Comparison of ENCODE assay signal across 8 cellular contexts in the genomic region with DNA sequence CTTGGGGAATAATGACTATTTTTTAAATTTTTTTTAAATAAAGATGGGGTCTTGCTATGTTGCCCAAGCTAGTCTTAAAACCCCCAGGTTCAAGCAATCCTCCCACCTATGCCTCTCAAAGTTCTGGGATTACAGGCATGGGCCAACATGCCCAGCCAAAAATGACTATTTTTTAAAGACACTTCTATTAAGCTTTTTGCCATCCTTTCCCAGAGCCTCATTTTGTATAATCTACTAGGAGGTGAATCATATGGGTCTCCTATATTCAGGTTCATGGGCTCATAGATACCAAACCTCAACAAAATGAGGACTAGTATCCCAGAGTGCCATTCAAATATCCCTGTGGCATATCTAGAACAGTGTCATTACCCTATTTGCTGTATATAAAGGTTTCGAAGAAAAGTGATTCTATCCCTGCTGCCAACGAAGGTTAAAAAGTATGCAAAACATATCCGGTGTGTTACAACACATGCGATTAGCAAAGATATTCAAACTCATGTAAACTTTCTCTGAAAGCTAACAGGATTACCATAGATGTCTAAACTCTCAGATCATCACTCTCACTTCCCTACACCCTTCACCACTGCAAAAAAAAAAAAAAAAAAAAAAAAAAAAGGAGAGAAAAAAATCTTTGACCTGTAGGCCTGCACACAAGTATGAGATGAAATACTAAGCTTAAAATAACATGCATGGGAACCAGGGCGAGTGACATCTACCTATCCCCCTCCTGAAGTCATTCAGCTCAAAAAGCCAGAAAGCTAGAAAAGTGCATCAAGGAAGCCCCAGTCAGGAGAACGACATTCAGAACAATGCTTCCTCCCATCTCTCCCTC. TPM values are rescaled to one million over a fixed set of nuclear protein-coding genes. Genes with fewer than 3 reads are reported as not detected.
A peak's percentile ranks its signal among the peaks of the same experiment; 100 is the strongest.
DNase-seq lines count a peak whose midpoint lies in the region; ATAC-seq and TF ChIP-seq lines count a peak whose summit lies in the region.

No MANE protein-coding gene starts in this region.

- intact Hi-C loops in ascending aorta (cut with DNase I) = no loop called here

- H3K27me3 ChIP-seq in mononuclear cell (ENCODE audit: insufficient read depth, low read length) (no peaks in the 10 kb centered on the region), ascending aorta (no peaks in the 10 kb centered on the region)

- in situ Hi-C loops in ACHN (cut with HindIII; ENCODE audit: low pct_ligation_motif_present, low pct_unique_long_range_greater_than_20kb, low sequenced_read_pairs) = no loop called here

- no peaks in the 10 kb centered on the region for H3K36me3 ChIP-seq in ascending aorta

- ATAC-seq in GM18520 (IDR thresholded peaks at IDR 0.05; ENCODE audit: unreplicated experiment) (peak; percentile 77), HG02571 (IDR thresholded peaks at IDR 0.05; ENCODE audit: unreplicated experiment) (peak; percentile 50)

- no peak for TF ChIP-seq CTCF in ascending aorta (IDR thresholded peaks at IDR 0.05)

- DNase-seq in NOMO-1 treated with DMSO at 0.1 percent for 48 hours (lab: John Stamatoyannopoulos, UW; ENCODE audit: unreplicated experiment) (peak; percentile 92), ACHN (no peak), ascending aorta (ENCODE audit: low spot score in 2 of 2) (no peak), SKM-1 treated with dmso at 0.1 percent for 144 hours (lab: John Stamatoyannopoulos, UW; ENCODE audit: unreplicated experiment) (no peak), iPS-NIHi11 (ENCODE audit: low spot score) (no peak)

- peak overlapping the region in 1 of 2 donors; percentile 18 for H3K27ac ChIP-seq in ascending aorta

- no peaks in the 10 kb centered on the region for H3K9me3 ChIP-seq in mononuclear cell (ENCODE audit: low read depth, low read length)
- H3K9me3 ChIP-seq in ascending aorta = no peaks in the 10 kb centered on the region

- H3K4me1 ChIP-seq in mononuclear cell (ENCODE audit: insufficient read depth, low read length) (peaks cover 83% of the 10 kb centered on the region), ascending aorta (peaks cover 0 to 7% of the 10 kb centered on the region in 2 donors)

- H3K4me3 ChIP-seq in mononuclear cell (ENCODE audit: low read length) (peak overlapping the region; percentile 12), ascending aorta (no peak overlapping the region)

RNA-seq across cellular contexts. Expression of a gene that starts 23.5 kb away (rescaled TPM):
- total RNA-seq in mononuclear cell (211 TPM), ascending aorta (180 TPM)
